ENCODE assay signal across 8 cellular contexts in genomic region chr3:32045091-32045964, GRCh38.
A peak's percentile ranks its signal among the peaks of the same experiment; 100 is the strongest.
DNase-seq lines count a peak whose midpoint lies in the region; ATAC-seq and TF ChIP-seq lines count a peak whose summit lies in the region.

No MANE protein-coding gene starts in this region.

- CTCF ChIA-PET in activated naive CD4-positive, alpha-beta T cell treated with anti-CD3 and anti-CD28 coated beads for 36 hours (lab: Charles Lee), result interaction anchor here (0.6 to 1.7 kb wide), 3 partner anchors 25 to 1086 kb away, joined by 3 to 9 read pairs (median 3); no protein-coding TSS in a partner anchor

- no peaks in the 10 kb centered on the region for H3K36me3 ChIP-seq in osteoblast (ENCODE audit: insufficient read depth, low read length)

- H3K79me2 ChIP-seq in osteoblast (ENCODE audit: insufficient read depth, low read length), result no peaks in the 10 kb centered on the region

- H3K4me3 ChIP-seq in osteoblast (ENCODE audit: insufficient read depth, low read length), result no peak overlapping the region

- intact Hi-C loops in activated naive CD4-positive, alpha-beta T cell treated with anti-CD3 and anti-CD28 coated beads for 36 hours (cut with micrococcal nuclease), result no loop called here

- H3K27me3 Mint-ChIP-seq in activated naive CD4-positive, alpha-beta T cell treated with anti-CD3 and anti-CD28 coated beads for 36 hours (ENCODE audit: low read depth), result no peaks in the 10 kb centered on the region

- H3K36me3 Mint-ChIP-seq in activated naive CD4-positive, alpha-beta T cell treated with anti-CD3 and anti-CD28 coated beads for 36 hours (ENCODE audit: low read depth), result no peaks in the 10 kb centered on the region

- H3K9me3 Mint-ChIP-seq in activated naive CD4-positive, alpha-beta T cell treated with anti-CD3 and anti-CD28 coated beads for 36 hours, result peaks cover 18% of the 10 kb centered on the region

- peak; percentile 33 for DNase-seq in DMS53 treated with DMSO at 0.1 percent for 48 hours (lab: John Stamatoyannopoulos, UW; ENCODE audit: unreplicated experiment)
- peak; percentile 47 to 81 for DNase-seq in NCI-H524 (lab: John Stamatoyannopoulos, UW)
- peak; percentile 61 for DNase-seq in epithelial cell of prostate (ENCODE audit: low read depth, low spot score)
- peak; percentile 62 for DNase-seq in osteoblast (ENCODE audit: insufficient read length, low spot score, missing footprints)
- no peak for DNase-seq in DMS79 treated with DMSO at 0.1 percent for 48 hours (lab: John Stamatoyannopoulos, UW)
- no peak for DNase-seq in erythroblast (lab: John Stamatoyannopoulos, UW)
- no peak for DNase-seq in activated naive CD4-positive, alpha-beta T cell treated with anti-CD3 and anti-CD28 coated beads for 36 hours

- no peak for TF ChIP-seq POLR2A in erythroblast (IDR thresholded peaks at IDR 0.05; ENCODE audit: low read length)

- TF ChIP-seq CTCF in osteoblast (IDR thresholded peaks at IDR 0.05; ENCODE audit: extremely low read depth, low read depth, low read length), result no peak

- H3K9me3 ChIP-seq in osteoblast (ENCODE audit: low read depth, low read length), result peaks cover 2% of the 10 kb centered on the region

- H4K20me1 ChIP-seq in osteoblast (ENCODE audit: insufficient read depth, low read length), result no peaks in the 10 kb centered on the region

- no peak for ATAC-seq in GM21515 (IDR thresholded peaks at IDR 0.05; ENCODE audit: unreplicated experiment)

- H3K27ac ChIP-seq in epithelial cell of prostate (peak overlapping the region; percentile 66), osteoblast (ENCODE audit: low read depth, low read length) (no peak overlapping the region)

- H3K4me2 ChIP-seq in osteoblast (ENCODE audit: insufficient read depth, low read length), result peak overlapping the region; percentile 64

- H3K27ac Mint-ChIP-seq in activated naive CD4-positive, alpha-beta T cell treated with anti-CD3 and anti-CD28 coated beads for 36 hours, result no peak overlapping the region

- H2AFZ ChIP-seq in osteoblast (ENCODE audit: low read length), result peak overlapping the region; percentile 82

- H3K4me3 Mint-ChIP-seq in activated naive CD4-positive, alpha-beta T cell treated with anti-CD3 and anti-CD28 coated beads for 36 hours, result no peak overlapping the region

- no peaks in the 10 kb centered on the region for H3K27me3 ChIP-seq in osteoblast (ENCODE audit: insufficient read depth, low read length)

- no peaks in the 10 kb centered on the region for H3K4me1 Mint-ChIP-seq in activated naive CD4-positive, alpha-beta T cell treated with anti-CD3 and anti-CD28 coated beads for 36 hours (ENCODE audit: low read depth)

- peaks cover 14% of the 10 kb centered on the region for H3K4me1 ChIP-seq in osteoblast (ENCODE audit: insufficient read depth, low read length)

Comparison
In these comparisons a context has a peak if more than half of its experiments do, and no peak if none do; other contexts are left out.
1. DNase-seq: peak in DMS53 treated with DMSO at 0.1 percent for 48 hours (single experiment), NCI-H524 (2 of 2), epithelial cell of prostate (single experiment) and osteoblast (single experiment); none in DMS79 treated with DMSO at 0.1 percent for 48 hours (single experiment), erythroblast (0 of 2) and activated naive CD4-positive, alpha-beta T cell treated with anti-CD3 and anti-CD28 coated beads for 36 hours (single experiment).